ENCODE assay signal across 11 cellular contexts in genomic region chr12:96192926-96193573, GRCh38. TPM values are rescaled to one million over a fixed set of nuclear protein-coding genes. Genes with fewer than 3 reads are reported as not detected.
A peak's percentile ranks its signal among the peaks of the same experiment; 100 is the strongest.
DNase-seq lines count a peak whose midpoint lies in the region; ATAC-seq, FAIRE-seq and TF ChIP-seq lines count a peak whose summit lies in the region.
"Had no signal": no experiment of that assay in that cellular context is flagged by ENCODE, and none has a peak within 500 bp of the region (broad histone marks: within the 10 kb centered on the region; RNA-seq: fewer than 3 reads in every experiment).

No MANE protein-coding gene starts in this region.

- peak overlapping the region in 9 of 11 experiments; percentile 84 to 99 (median 99); a peak in 18 of 22 replicates for H3K27ac ChIP-seq in BLaER1 treated with 17β-estradiol and CSF1 and Interleukin-3, amounts not matched to agents 10 nM and 100 nM
- H3K27ac ChIP-seq in K562 (ENCODE audit: extremely low read depth, low read depth, low read length), result no peak overlapping the region

- peak overlapping the region in 6 of 11 experiments; percentile 98 to 99 (median 99); a peak in 11 of 22 replicates for H3K9ac ChIP-seq in BLaER1 treated with 17β-estradiol and CSF1 and Interleukin-3, amounts not matched to agents 10 nM and 100 nM
- H3K9ac ChIP-seq in K562 (ENCODE audit: insufficient read depth in 1 of 2, low read depth in 2 of 2, low read length in 2 of 2), result no peak overlapping the region

- H3K36me3 Mint-ChIP-seq in HFFc6 (ENCODE audit: low read depth) (peaks cover 5% of the 10 kb centered on the region; the same call in 1 of the 2 replicates), neural crest cell (ENCODE audit: low read depth) (no peaks in the 10 kb centered on the region)

- H2AFZ ChIP-seq in K562 (ENCODE audit: low read depth, low read length), result peak overlapping the region; percentile 82; the same call in 1 of the 2 replicates

- H3K9me3 ChIP-seq in BLaER1 treated with 17β-estradiol and CSF1 and Interleukin-3, amounts not matched to agents 10 nM and 100 nM (replicated peaks in 1 of 11), result no peaks in the 10 kb centered on the region
- H3K9me3 ChIP-seq in K562 (replicated peaks; ENCODE audit: control insufficient read depth, insufficient read depth, low read depth, low read length), result no peaks in the 10 kb centered on the region

- H3K4me1 Mint-ChIP-seq in HFFc6 (ENCODE audit: low read depth), result peaks cover 29% of the 10 kb centered on the region
- peaks cover 23% of the 10 kb centered on the region for H3K4me1 Mint-ChIP-seq in neural crest cell

- peaks cover 0 to 7% (median 0%) of the 10 kb centered on the region in 11 experiments; a peak in 3 of 22 replicates for H4K20me1 ChIP-seq in BLaER1 treated with 17β-estradiol and CSF1 and Interleukin-3, amounts not matched to agents 10 nM and 100 nM
- no peaks in the 10 kb centered on the region for H4K20me1 ChIP-seq in K562 (replicated peaks; ENCODE audit: control insufficient read depth, insufficient read depth, low read length)

- no peak for FAIRE-seq in K562 (lab: Jason Lieb, UNC)

- peaks cover 0 to 10% (median 0%) of the 10 kb centered on the region in 11 experiments; a peak in 5 of 22 replicates for H3K36me3 ChIP-seq in BLaER1 treated with 17β-estradiol and CSF1 and Interleukin-3, amounts not matched to agents 10 nM and 100 nM
- H3K36me3 ChIP-seq in K562 (ENCODE audit: control insufficient read depth, insufficient read depth, low read length), result no peaks in the 10 kb centered on the region

- no peak for TF ChIP-seq RAD21 in K562 (CRISPR knock-in tag; conservative IDR thresholded peaks at IDR 0.05 in 1 of 2, IDR thresholded peaks at IDR 0.05 in 1 of 2)

- peaks cover 22 to 75% (median 66%) of the 10 kb centered on the region in 10 experiments for H3K4me1 ChIP-seq in BLaER1 treated with 17β-estradiol and CSF1 and Interleukin-3, amounts not matched to agents 10 nM and 100 nM
- H3K4me1 ChIP-seq in K562 (replicated peaks in 1 of 2; ENCODE audit: control insufficient read depth in 2 of 2, insufficient read depth in 2 of 2, low read length in 2 of 2), result peaks cover 14% of the 10 kb centered on the region in 2 experiments

- BruUV-seq in K562 (replicated peaks; lab: Mats Ljungman, UMichigan), result no TSS peak

- 38% methylated on average over 8 of the region's 9 CpGs for WGBS in K562 (ENCODE audit: insufficient coverage, low coverage, missing lambda C conversion rate)

- H3K27me3 Mint-ChIP-seq in HFFc6 (ENCODE audit: insufficient read depth) (peaks cover 7% of the 10 kb centered on the region; the same call in 1 of the 2 replicates), neural crest cell (ENCODE audit: low read depth) (no peaks in the 10 kb centered on the region)

- no peaks in the 10 kb centered on the region; a peak in 1 of 22 replicates for H3K27me3 ChIP-seq in BLaER1 treated with 17β-estradiol and CSF1 and Interleukin-3, amounts not matched to agents 10 nM and 100 nM
- H3K27me3 ChIP-seq in K562 (ENCODE audit: control insufficient read depth in 2 of 2, insufficient read depth in 2 of 2, low read length in 2 of 2), result peaks cover 13 to 19% of the 10 kb centered on the region in 2 experiments; a peak in 4 of 5 replicates

- in situ Hi-C loops in K562 (cut with MboI), result no loop called here

- H3K4me2 ChIP-seq in BLaER1 treated with 17β-estradiol and CSF1 and Interleukin-3, amounts not matched to agents 10 nM and 100 nM, result peak overlapping the region in 10 of 11 experiments; percentile 68 to 89 (median 80); a peak in 19 of 22 replicates
- H3K4me2 ChIP-seq in K562 (ENCODE audit: insufficient read depth, low read length), result no peak overlapping the region

- H3K4me3 Mint-ChIP-seq in HFFc6 (peak overlapping the region; percentile 88), neural crest cell (peak overlapping the region; percentile 90)

- no peaks in the 10 kb centered on the region for H3K79me2 ChIP-seq in K562 (ENCODE audit: control insufficient read depth, insufficient read depth, low read length)

- DNase-seq in HFFc6 (no peak), K562 (ENCODE audit: extremely low read depth in 1 of 4, low spot score in 3 of 4) (peak in 1 of 4 experiments; percentile 8), neural crest cell (ENCODE audit: low read depth, low spot score) (no peak), NCI-H1092 treated with DMSO at 0.1 percent for 48 hours (lab: John Stamatoyannopoulos, UW) (no peak), NCI-H1105 treated with DMSO at 0.1 percent for 48 hours (lab: John Stamatoyannopoulos, UW) (no peak)
- DNase-seq: DMS79; NCI-H524; stimulated activated CD4-positive, alpha-beta T cell treated with anti-CD3 and anti-CD28 coated beads, Interleukin-1b, Interleukin-23, amount 100 ng/mL, for 48 hours had no signal

- TF ChIP-seq CTCF in HFFc6 (IDR thresholded peaks at IDR 0.05) (no peak), K562 (IDR thresholded peaks at IDR 0.05 in 2 of 3, conservative IDR thresholded peaks at IDR 0.05 in 1 of 3; ENCODE audit: insufficient read depth in 2 of 3, low read depth in 1 of 3, low read length in 3 of 3) (no peak), neural crest cell (conservative IDR thresholded peaks at IDR 0.05) (no peak)

- CTCF ChIA-PET in K562 (lab: Yijun Ruan, JAX; ENCODE audit: low intra/inter-chr PET ratio), result no interaction called here

- H3K9me3 Mint-ChIP-seq in HFFc6 (no peaks in the 10 kb centered on the region), neural crest cell (no peaks in the 10 kb centered on the region)

- TF ChIP-seq EP300 in K562 (IDR thresholded peaks at IDR 0.05; ENCODE audit: low read length), result no peak

- POLR2A ChIA-PET in K562 (lab: Yijun Ruan, JAX), result no interaction called here

- no peak for TF ChIP-seq POLR2A in K562 (conservative IDR thresholded peaks at IDR 0.05)

- no peaks in the 10 kb centered on the region for H3K9me1 ChIP-seq in K562 (ENCODE audit: control insufficient read depth, insufficient read depth, low read length)

- H3K4me3 ChIP-seq in BLaER1 treated with 17β-estradiol and CSF1 and Interleukin-3, amounts not matched to agents 10 nM and 100 nM, result peak overlapping the region in 4 of 10 experiments; percentile 93 to 97 (median 96); a peak in 2 of 20 replicates
- H3K4me3 ChIP-seq in K562, result no peak overlapping the region

- intact Hi-C loops in K562 (cut with micrococcal nuclease), result no loop called here

- ATAC-seq in K562 (no peak), HG02970 (IDR thresholded peaks at IDR 0.05; ENCODE audit: low FRiP score, unreplicated experiment) (no peak), HG02642 (IDR thresholded peaks at IDR 0.05; ENCODE audit: poor library complexity, unreplicated experiment) (no peak)

- H3K27ac Mint-ChIP-seq in HFFc6 (peak overlapping the region; percentile 91), neural crest cell (ENCODE audit: unreplicated experiment) (no peak overlapping the region)

TF ChIP-seq in K562, 482 proteins besides CTCF, POLR2A, EP300 and RAD21 (continues in another document):
- no peak for TF ChIP-seq PTTG1 (tag; IDR thresholded peaks at IDR 0.05; ENCODE audit: low read depth)

RNA-seq across cellular contexts. Expression of gene ELK3, which starts 1.1 kb away (rescaled TPM):
- 10 to 100 TPM; 54.5 to 80.7 (median 71.9) TPM for total RNA-seq in HFFc6 (2021; fragmentation: NEBNext Ultra II Directional; extraction: Animal tissue kit (Norgen Biotek cat#: 25700))
- total RNA-seq in K562 (2011; cell fraction: chromatin; rRNA removed; ENCODE audit: low replicate concordance), result 2.0 and 2.1 TPM in 2 replicates
- 0.79 and 1.0 TPM in 2 replicates for total RNA-seq in K562 (2011; cell fraction: nucleolus; rRNA removed)
- total RNA-seq in K562 (2011; cell fraction: nucleoplasm; rRNA removed), result 1.1 and 1.7 TPM in 2 replicates
- 2.0 and 3.3 TPM in 2 replicates for total RNA-seq in K562 (2014; rRNA removed)
- total RNA-seq in K562 (2014; rRNA removed; fragmentation: Illumina TruSeq; extraction: Trizol), result 3.2 TPM in 2 replicates
- total RNA-seq in K562 (2015; rRNA removed; fragmentation: Illumina TruSeq; extraction: Trizol), result 2.9 and 3.8 TPM in 2 replicates
- 5.5 and 6.3 TPM in 2 replicates for total RNA-seq in K562 (2021)
- polyA plus RNA-seq in K562 (2011; rRNA removed), result 0.70 and 1.5 TPM in 2 replicates
- polyA plus RNA-seq in K562 (2011; cell fraction: cytosol; rRNA removed), result 0.80 and 2.0 TPM in 2 replicates
- polyA plus RNA-seq in K562 (2011; cell fraction: nucleus; rRNA removed), result 0.25 and 1.3 TPM in 2 replicates
- 4.1 and 5.0 TPM in 2 replicates for polyA plus RNA-seq in K562 (2012)
- polyA plus RNA-seq in K562 (2014; fragmentation: Illumina TruSeq; extraction: Trizol), result 4.7 and 5.1 TPM in 2 replicates
- polyA plus RNA-seq in K562 (2014; fragmentation: Nextera tagmentation; extraction: Ambion mirVana), result 1 to 10 TPM; 1.6 to 1.7 TPM
- polyA plus RNA-seq in K562 (2014; rRNA removed), result 2.9 and 3.1 TPM in 2 replicates
- 0.75 and 1.1 TPM in 2 replicates for polyA minus RNA-seq in K562 (2011; rRNA and poly(A)+ RNA removed)
- polyA minus RNA-seq in K562 (2011; cell fraction: cytosol; rRNA and poly(A)+ RNA removed), result 1.5 and 2.0 TPM in 2 replicates
- polyA minus RNA-seq in K562 (2011; cell fraction: nucleus; rRNA and poly(A)+ RNA removed), result 0.67 and 0.81 TPM in 2 replicates
- total RNA-seq in neural crest cell, result 19.0 and 24.3 TPM in 2 replicates

Comparison
In these comparisons a context has a peak if more than half of its experiments do, and no peak if none do; other contexts are left out.
1. H3K9ac ChIP-seq: peak in BLaER1 treated with 17β-estradiol and CSF1 and Interleukin-3, amounts not matched to agents 10 nM and 100 nM (6 of 11); none in K562 (0 of 2).